In the genomic region with DNA sequence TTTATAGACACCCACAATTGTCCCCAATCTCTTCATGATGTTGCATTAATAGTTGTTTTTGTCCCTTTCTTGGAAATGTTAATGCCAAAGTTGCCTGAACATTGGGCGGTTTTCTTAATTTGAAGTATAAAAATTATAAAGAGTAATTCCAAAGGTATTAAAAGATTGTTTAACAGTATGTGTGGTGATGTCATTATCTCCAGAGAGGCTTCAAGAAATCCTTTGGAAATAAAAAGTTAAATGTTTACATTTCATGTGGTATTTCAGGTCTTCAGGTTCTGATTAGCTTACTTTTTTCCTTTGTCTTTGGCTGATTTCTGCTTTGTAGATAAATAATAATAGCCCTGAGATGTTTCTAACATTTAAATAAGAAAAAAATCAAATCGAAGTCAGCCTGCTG, we compare ENCODE assay signal across 26 cellular contexts. TPM values are rescaled to one million over a fixed set of nuclear protein-coding genes. Genes with fewer than 3 reads are reported as not detected.
"Had no signal": no experiment of that assay in that cellular context is flagged by ENCODE, and none has a peak within 500 bp of the region (broad histone marks: within the 10 kb centered on the region; RNA-seq: fewer than 3 reads in every experiment).

No MANE protein-coding gene starts in this region.

- H3K27ac Mint-ChIP-seq: natural killer cell treated with Interleukin-12 subunit alpha and Interleukin-12 subunit beta and Interleukin-15 and Interleukin-18, amount 100 ng/mL, for 72 hours; nephron progenitor cell; stimulated activated memory B cell treated with anti-CD40 and anti-IgM and Interleukin-4, amounts not matched to agents 10 μg/mL and 1 μg/mL and 100 μg/mL, for 72 hours; stimulated activated naive CD8-positive, alpha-beta T cell treated with anti-CD3 and anti-CD28 coated beads, Interleukin-15, amount 100 ng/mL, for 72 hours; type B pancreatic cell had no signal

- H3K27me3 Mint-ChIP-seq: naive thymus-derived CD8-positive, alpha-beta T cell; natural killer cell treated with Interleukin-12 subunit alpha and Interleukin-12 subunit beta and Interleukin-15 and Interleukin-18, amount 100 ng/mL, for 72 hours; stimulated activated memory B cell treated with anti-CD40 and anti-IgM and Interleukin-4, amounts not matched to agents 10 μg/mL and 1 μg/mL and 100 μg/mL, for 72 hours; stimulated activated naive CD8-positive, alpha-beta T cell treated with anti-CD3 and anti-CD28 coated beads, Interleukin-15, amount 100 ng/mL, for 72 hours; type B pancreatic cell had no signal

- H3K4me2 ChIP-seq: smooth muscle cell had no signal

- H3K4me3 Mint-ChIP-seq: naive thymus-derived CD8-positive, alpha-beta T cell; natural killer cell treated with Interleukin-12 subunit alpha and Interleukin-12 subunit beta and Interleukin-15 and Interleukin-18, amount 100 ng/mL, for 72 hours; nephron progenitor cell; neural crest cell; stimulated activated memory B cell treated with anti-CD40 and anti-IgM and Interleukin-4, amounts not matched to agents 10 μg/mL and 1 μg/mL and 100 μg/mL, for 72 hours; stimulated activated naive CD8-positive, alpha-beta T cell treated with anti-CD3 and anti-CD28 coated beads, Interleukin-15, amount 100 ng/mL, for 72 hours; type B pancreatic cell had no signal

- H3K4me1 ChIP-seq: prostate gland, spleen, suprapubic skin, testis, tibial artery, transverse colon, upper lobe of right lung, uterus had no signal

- DNase-seq: naive thymus-derived CD8-positive, alpha-beta T cell; spleen; stimulated activated CD4-positive, alpha-beta T cell treated with anti-CD3 and anti-CD28 coated beads, Interleukin-12 subunit alpha, Interleukin-12 subunit beta, amount 100 ng/mL, for 4 hours; stimulated activated CD4-positive, alpha-beta T cell treated with anti-CD3 and anti-CD28 coated beads, Interleukin-4, amount 100 ng/mL, for 1 hour; stimulated activated CD4-positive, alpha-beta T cell treated with anti-CD3 and anti-CD28 coated beads, Interleukin-4, amount 100 ng/mL, for 4 hours; stimulated activated naive CD4-positive, alpha-beta T cell had no signal

- H3K4me1 Mint-ChIP-seq: nephron progenitor cell; neural crest cell; stimulated activated memory B cell treated with anti-CD40 and anti-IgM and Interleukin-4, amounts not matched to agents 10 μg/mL and 1 μg/mL and 100 μg/mL, for 72 hours; stimulated activated naive CD8-positive, alpha-beta T cell treated with anti-CD3 and anti-CD28 coated beads, Interleukin-15, amount 100 ng/mL, for 72 hours had no signal

- H3K36me3 Mint-ChIP-seq: natural killer cell treated with Interleukin-12 subunit alpha and Interleukin-12 subunit beta and Interleukin-15 and Interleukin-18, amount 100 ng/mL, for 72 hours; stimulated activated memory B cell treated with anti-CD40 and anti-IgM and Interleukin-4, amounts not matched to agents 10 μg/mL and 1 μg/mL and 100 μg/mL, for 72 hours had no signal

- H3K27me3 ChIP-seq: neutrophil, pancreas, right atrium auricular region, spleen, suprapubic skin, testis, tibial artery, transverse colon, upper lobe of right lung, uterus had no signal

- H3K36me3 ChIP-seq: pancreas, prostate gland, transverse colon, upper lobe of right lung, uterus had no signal

- FAIRE-seq: pancreas had no signal

- H3K9me3 Mint-ChIP-seq: natural killer cell treated with Interleukin-12 subunit alpha and Interleukin-12 subunit beta and Interleukin-15 and Interleukin-18, amount 100 ng/mL, for 72 hours had no signal

- H3K9me3 ChIP-seq: neutrophil, pancreas, prostate gland, right atrium auricular region, suprapubic skin, testis, transverse colon, upper lobe of right lung, uterus had no signal

- H3K27ac ChIP-seq: neutrophil, prostate gland, right atrium auricular region, skin epidermis, spleen, suprapubic skin, testis, tibial artery, transverse colon, upper lobe of right lung, uterus had no signal

- H3K4me3 ChIP-seq: pancreas, prostate gland, right atrium auricular region, skin epidermis, smooth muscle cell, spleen, suprapubic skin, testis, tibial artery, transverse colon, upper lobe of right lung, uterus had no signal

- ATAC-seq: naive thymus-derived CD8-positive, alpha-beta T cell; natural killer cell treated with Interleukin-12 subunit alpha and Interleukin-12 subunit beta and Interleukin-15 and Interleukin-18, amount 100 ng/mL, for 72 hours; sciatic nerve; stimulated activated memory B cell treated with anti-CD40 and anti-IgM and Interleukin-4, amounts not matched to agents 10 μg/mL and 1 μg/mL and 100 μg/mL, for 72 hours had no signal

RNA-seq across cellular contexts. Expression of a gene that starts 29.3 kb away (rescaled TPM):
- total RNA-seq: natural killer cell treated with Interleukin-12 subunit alpha and Interleukin-12 subunit beta and Interleukin-15 and Interleukin-18, amount 100 ng/mL, for 72 hours; neural crest cell; osteocyte; smooth muscle cell had no signal
- polyA plus RNA-seq: naive thymus-derived CD8-positive, alpha-beta T cell had no signal
